In genomic region chr1:1217621-1218523, GRCh38 we compare ENCODE assay signal across 12 cellular contexts. TPM values are rescaled to one million over a fixed set of nuclear protein-coding genes. Genes with fewer than 3 reads are reported as not detected.
DNase-seq lines count a peak whose midpoint lies in the region; ATAC-seq and TF ChIP-seq lines count a peak whose summit lies in the region.
"Had no signal": no experiment of that assay in that cellular context is flagged by ENCODE, and none has a peak within 500 bp of the region (broad histone marks: within the 10 kb centered on the region; RNA-seq: fewer than 3 reads in every experiment).

No MANE protein-coding gene starts in this region.

- in situ Hi-C loops in brain microvascular endothelial cell (cut with HindIII; ENCODE audit: low pct_ligation_motif_present, low sequenced_read_pairs): no loop called here

- CTCF ChIA-PET in activated CD4-positive, alpha-beta T cell treated with anti-CD3 and anti-CD28 coated beads, Interleukin-2, amount 10 ng/mL, durations not matched to agents 7 days and 5 days (lab: Charles Lee): interaction anchor here (1.0 to 1.6 kb wide), 7 partner anchors 9 to 96 kb away, joined by 3 to 6 read pairs (median 3); no protein-coding TSS in a partner anchor

- H3K36me3 Mint-ChIP-seq in activated CD4-positive, alpha-beta T cell treated with anti-CD3 and anti-CD28 coated beads, Interleukin-2, amount 10 ng/mL, durations not matched to agents 7 days and 5 days (ENCODE audit: low read depth): peaks cover 35% of the 10 kb centered on the region
- peaks cover 43 to 58% of the 10 kb centered on the region in 2 donors for H3K36me3 Mint-ChIP-seq in stimulated activated naive B cell treated with anti-CD40 and anti-IgM and Interleukin-4, amounts not matched to agents 10 μg/mL and 1 μg/mL and 100 μg/mL, for 72 hours

- no peak overlapping the region for H3K27ac ChIP-seq in brain microvascular endothelial cell
- H3K27ac ChIP-seq: body of pancreas had no signal

- peak overlapping the region; percentile 31 for H3K27ac Mint-ChIP-seq in activated CD4-positive, alpha-beta T cell treated with anti-CD3 and anti-CD28 coated beads, Interleukin-2, amount 10 ng/mL, durations not matched to agents 7 days and 5 days
- H3K27ac Mint-ChIP-seq in stimulated activated naive B cell treated with anti-CD40 and anti-IgM and Interleukin-4, amounts not matched to agents 10 μg/mL and 1 μg/mL and 100 μg/mL, for 72 hours: peak overlapping the region; percentile 87
- H3K27ac Mint-ChIP-seq: activated B cell treated with CpG ODN at 0.5 μM for 24 hours had no signal

- H3K4me1 Mint-ChIP-seq in activated CD4-positive, alpha-beta T cell treated with anti-CD3 and anti-CD28 coated beads, Interleukin-2, amount 10 ng/mL, durations not matched to agents 7 days and 5 days: peaks cover 35% of the 10 kb centered on the region
- H3K4me1 Mint-ChIP-seq in stimulated activated naive B cell treated with anti-CD40 and anti-IgM and Interleukin-4, amounts not matched to agents 10 μg/mL and 1 μg/mL and 100 μg/mL, for 72 hours: peaks cover 40 to 69% of the 10 kb centered on the region in 2 donors

- H3K9me3 Mint-ChIP-seq in activated CD4-positive, alpha-beta T cell treated with anti-CD3 and anti-CD28 coated beads, Interleukin-2, amount 10 ng/mL, durations not matched to agents 7 days and 5 days: no peaks in the 10 kb centered on the region
- H3K9me3 Mint-ChIP-seq in stimulated activated naive B cell treated with anti-CD40 and anti-IgM and Interleukin-4, amounts not matched to agents 10 μg/mL and 1 μg/mL and 100 μg/mL, for 72 hours: no peaks in the 10 kb centered on the region
- H3K9me3 Mint-ChIP-seq: activated B cell treated with CpG ODN at 0.5 μM for 24 hours; CD8-positive, alpha-beta memory T cell had no signal

- no peak overlapping the region for H3K4me3 ChIP-seq in brain microvascular endothelial cell (ENCODE audit: low read depth, low read length)
- H3K4me3 ChIP-seq: body of pancreas had no signal

- H3K27me3 Mint-ChIP-seq in activated CD4-positive, alpha-beta T cell treated with anti-CD3 and anti-CD28 coated beads, Interleukin-2, amount 10 ng/mL, durations not matched to agents 7 days and 5 days: no peaks in the 10 kb centered on the region
- H3K27me3 Mint-ChIP-seq in stimulated activated naive B cell treated with anti-CD40 and anti-IgM and Interleukin-4, amounts not matched to agents 10 μg/mL and 1 μg/mL and 100 μg/mL, for 72 hours: no peaks in the 10 kb centered on the region
- H3K27me3 Mint-ChIP-seq: activated B cell treated with CpG ODN at 0.5 μM for 24 hours; CD8-positive, alpha-beta memory T cell had no signal

- H3K36me3 ChIP-seq in brain microvascular endothelial cell (replicated peaks): peaks cover 55% of the 10 kb centered on the region

- POLR2A ChIA-PET in activated CD4-positive, alpha-beta T cell treated with anti-CD3 and anti-CD28 coated beads, Interleukin-2, amount 10 ng/mL, durations not matched to agents 7 days and 5 days (lab: Charles Lee): no interaction called here

- H3K4me3 Mint-ChIP-seq in activated CD4-positive, alpha-beta T cell treated with anti-CD3 and anti-CD28 coated beads, Interleukin-2, amount 10 ng/mL, durations not matched to agents 7 days and 5 days: no peak overlapping the region
- H3K4me3 Mint-ChIP-seq in stimulated activated naive B cell treated with anti-CD40 and anti-IgM and Interleukin-4, amounts not matched to agents 10 μg/mL and 1 μg/mL and 100 μg/mL, for 72 hours: no peak overlapping the region
- H3K4me3 Mint-ChIP-seq: activated B cell treated with CpG ODN at 0.5 μM for 24 hours; CD8-positive, alpha-beta memory T cell had no signal

- DNase-seq in stimulated activated CD4-positive, alpha-beta T cell treated with anti-CD3 and anti-CD28 coated beads, Interleukin-15, amount 100 ng/mL, for 24 hours: peak; percentile 77
- DNase-seq in stimulated activated CD4-positive, alpha-beta T cell treated with anti-CD3 and anti-CD28 coated beads, Interleukin-12 subunit alpha, Interleukin-12 subunit beta, amount 100 ng/mL, for 4 hours: no peak
- no peak for DNase-seq in activated CD4-positive, alpha-beta T cell treated with anti-CD3 and anti-CD28 coated beads, Interleukin-2, amount 10 ng/mL, durations not matched to agents 7 days and 5 days
- no peak for DNase-seq in stimulated activated naive B cell treated with anti-CD40 and anti-IgM and Interleukin-4, amounts not matched to agents 10 μg/mL and 1 μg/mL and 100 μg/mL, for 72 hours
- DNase-seq in brain microvascular endothelial cell (no peak), ecto neural progenitor cell (ENCODE audit: low spot score) (no peak)
- DNase-seq: activated B cell treated with CpG ODN at 0.5 μM for 24 hours; body of pancreas; CD8-positive, alpha-beta memory T cell; NCI-H2081 treated with DMSO at 0.1 percent for 48 hours had no signal

- no peaks in the 10 kb centered on the region for H3K27me3 ChIP-seq in brain microvascular endothelial cell (replicated peaks)
- H3K27me3 ChIP-seq: body of pancreas had no signal

- ATAC-seq in esophagus mucosa: peak; percentile 39
- ATAC-seq in stimulated activated naive B cell treated with anti-CD40 and anti-IgM and Interleukin-4, amounts not matched to agents 10 μg/mL and 1 μg/mL and 100 μg/mL, for 72 hours (replicated peaks): peak; percentile 49 to 50
- ATAC-seq in GM19328 (IDR thresholded peaks at IDR 0.05; ENCODE audit: unreplicated experiment): no peak
- ATAC-seq: body of pancreas had no signal

- TF ChIP-seq CTCF in brain microvascular endothelial cell (IDR thresholded peaks at IDR 0.05; ENCODE audit: low read depth, low read length, missing control alignments): no peak

RNA-seq across cellular contexts. Expression of gene TNFRSF4, which starts 3.9 kb away (rescaled TPM):
- total RNA-seq in activated CD4-positive, alpha-beta T cell treated with anti-CD3 and anti-CD28 coated beads, Interleukin-2, amount 10 ng/mL, durations not matched to agents 7 days and 5 days: 10 to 100 TPM; 44.1 to 52.8 TPM
- 0.36 TPM for total RNA-seq in esophagus mucosa

RNA-seq across cellular contexts. Expression of gene TNFRSF18, which starts 11.5 kb away (rescaled TPM):
- total RNA-seq in activated CD4-positive, alpha-beta T cell treated with anti-CD3 and anti-CD28 coated beads, Interleukin-2, amount 10 ng/mL, durations not matched to agents 7 days and 5 days: 10 to 100 TPM; 26.0 to 33.9 TPM
- total RNA-seq in esophagus mucosa: 16.3 TPM
- total RNA-seq: body of pancreas had no signal

RNA-seq across cellular contexts. Expression of gene SDF4, which starts 13.9 kb away (rescaled TPM):
- 10 to 100 TPM; 81.7 to 91.4 TPM for total RNA-seq in activated CD4-positive, alpha-beta T cell treated with anti-CD3 and anti-CD28 coated beads, Interleukin-2, amount 10 ng/mL, durations not matched to agents 7 days and 5 days
- total RNA-seq in esophagus mucosa: 69.9 TPM

RNA-seq across cellular contexts. Expression of gene B3GALT6, which starts 14.2 kb away (rescaled TPM):
- total RNA-seq in activated CD4-positive, alpha-beta T cell treated with anti-CD3 and anti-CD28 coated beads, Interleukin-2, amount 10 ng/mL, durations not matched to agents 7 days and 5 days: 10 to 100 TPM; 15.8 to 19.2 TPM
- total RNA-seq in esophagus mucosa: 8.4 TPM

RNA-seq across cellular contexts. Expression of gene C1QTNF12, which starts 28.6 kb away (rescaled TPM):
- 1 to 10 TPM; 1.2 to 1.4 TPM for total RNA-seq in activated CD4-positive, alpha-beta T cell treated with anti-CD3 and anti-CD28 coated beads, Interleukin-2, amount 10 ng/mL, durations not matched to agents 7 days and 5 days
- 3.9 TPM for total RNA-seq in esophagus mucosa
- total RNA-seq: body of pancreas had no signal

Comparison
In these comparisons a context has a peak if more than half of its experiments do, and no peak if none do; other contexts are left out.
1. RNA of gene TNFRSF4, which starts 3.9 kb away (total RNA-seq): 44.1 to 52.8 TPM in activated CD4-positive, alpha-beta T cell treated with anti-CD3 and anti-CD28 coated beads, Interleukin-2, amount 10 ng/mL, durations not matched to agents 7 days and 5 days; 0.36 TPM in esophagus mucosa (single experiment); every median in the first group is over 10 times any median in the second.